In genomic region chr10:44334621-44335184, GRCh38 we compare ENCODE assay signal across 15 cellular contexts. TPM values are rescaled to one million over a fixed set of nuclear protein-coding genes. Genes with fewer than 3 reads are reported as not detected.
DNase-seq lines count a peak whose midpoint lies in the region; ATAC-seq and TF ChIP-seq lines count a peak whose summit lies in the region.
"Had no signal": no experiment of that assay in that cellular context is flagged by ENCODE, and none has a peak within 500 bp of the region (broad histone marks: within the 10 kb centered on the region; RNA-seq: fewer than 3 reads in every experiment).

No MANE protein-coding gene starts in this region.

- H3K27me3 ChIP-seq in psoas muscle (ENCODE audit: insufficient read depth in 3 of 3, low read length in 2 of 3), result no peaks in the 10 kb centered on the region
- H3K27me3 ChIP-seq: foreskin keratinocyte, Peyer's patch, tibial nerve had no signal

- peak; percentile 93 to 96 (median 94) for ATAC-seq in psoas muscle
- no peak for ATAC-seq in GM21423 (IDR thresholded peaks at IDR 0.05; ENCODE audit: unreplicated experiment)
- ATAC-seq in GM21576 (IDR thresholded peaks at IDR 0.05; ENCODE audit: unreplicated experiment), result no peak
- ATAC-seq: activated T-cell treated with anti-CD3 and anti-CD28 coated beads, Interleukin-2, amount 50 U/mL, for 4 hours; foreskin keratinocyte; lower lobe of right lung had no signal

- H3K4me3 Mint-ChIP-seq in Calu3 (ENCODE audit: low read depth, unreplicated experiment), result no peak overlapping the region
- H3K4me3 Mint-ChIP-seq: activated T-cell treated with anti-CD3 and anti-CD28 coated beads, Interleukin-2, amount 50 U/mL, for 4 hours had no signal

- H3K27ac ChIP-seq in psoas muscle, result peak overlapping the region; percentile 84
- H3K27ac ChIP-seq: foreskin keratinocyte, lower lobe of right lung, Peyer's patch, tibial nerve, WERI-Rb-1 had no signal

- CTCF ChIA-PET in Calu3 (lab: Charles Lee), result interaction anchor here (0.6 kb wide), 1 partner anchor 236 kb away, joined by 3 read pairs; no protein-coding TSS in a partner anchor

- H3K9me3 Mint-ChIP-seq in Calu3 (ENCODE audit: low read depth, unreplicated experiment), result no peaks in the 10 kb centered on the region
- H3K9me3 Mint-ChIP-seq: activated T-cell treated with anti-CD3 and anti-CD28 coated beads, Interleukin-2, amount 50 U/mL, for 4 hours had no signal

- H3K36me3 Mint-ChIP-seq in Calu3 (ENCODE audit: insufficient read depth, unreplicated experiment), result no peaks in the 10 kb centered on the region

- no peaks in the 10 kb centered on the region for H3K36me3 ChIP-seq in psoas muscle (ENCODE audit: insufficient read depth in 1 of 2, low read depth in 1 of 2)
- H3K36me3 ChIP-seq: lower lobe of right lung, Peyer's patch, tibial nerve, WERI-Rb-1 had no signal

- no peak for TF ChIP-seq CTCF in fibroblast of pulmonary artery (IDR thresholded peaks at IDR 0.05; ENCODE audit: low read length, missing control alignments)
- no peak for TF ChIP-seq CTCF in psoas muscle (IDR thresholded peaks at IDR 0.05)
- no peak for TF ChIP-seq CTCF in Calu3 (IDR thresholded peaks at IDR 0.05; ENCODE audit: unreplicated experiment)

- intact Hi-C loops in psoas muscle (cut with DNase I) (loop anchor here in 1 of 2 donors (2.0 kb wide), 1 partner anchor 50 kb away; the partner anchor contains the start of gene CXCL12), Calu3 (cut with micrococcal nuclease; ENCODE audit: unreplicated experiment) (no loop called here)

- no peaks in the 10 kb centered on the region for H3K9me3 ChIP-seq in psoas muscle
- H3K9me3 ChIP-seq: lower lobe of right lung, Peyer's patch, tibial nerve had no signal

- no TSS peak for BruUV-seq in Calu3 (replicated peaks; lab: Mats Ljungman, UMichigan)

- H3K4me3 ChIP-seq in fibroblast of pulmonary artery (replicated peaks; ENCODE audit: low read depth, low read length), result no peak overlapping the region
- H3K4me3 ChIP-seq in psoas muscle, result peak overlapping the region; percentile 16
- H3K4me3 ChIP-seq: lower lobe of right lung, Peyer's patch, tibial nerve had no signal

- peaks cover 45% of the 10 kb centered on the region for H3K4me1 ChIP-seq in psoas muscle
- H3K4me1 ChIP-seq: foreskin keratinocyte, lower lobe of right lung, Peyer's patch, tibial nerve had no signal

- DNase-seq in DMS 273 treated with DMSO at 0.1 percent for 48 hours (lab: John Stamatoyannopoulos, UW) (peak; percentile 65), NCI-H2171 treated with DMSO at 0.1 percent for 48 hours (lab: John Stamatoyannopoulos, UW) (peak; percentile 92), fibroblast of pulmonary artery (ENCODE audit: low read depth) (peak; percentile 42), psoas muscle (no peak), Calu3 (no peak)
- DNase-seq in activated T-cell treated with anti-CD3 and anti-CD28 coated beads, Interleukin-2, amount 50 U/mL, for 48 hours, result no peak
- DNase-seq: activated T-cell treated with anti-CD3 and anti-CD28 coated beads, Interleukin-2, amount 50 U/mL, for 4 hours; central memory CD4-positive, alpha-beta T cell; foreskin keratinocyte; lower lobe of right lung; Peyer's patch; WERI-Rb-1 had no signal

- H3K27ac Mint-ChIP-seq in Calu3 (ENCODE audit: unreplicated experiment), result no peak overlapping the region

- peaks cover 4% of the 10 kb centered on the region for H3K27me3 Mint-ChIP-seq in Calu3 (ENCODE audit: unreplicated experiment)

- no peaks in the 10 kb centered on the region for H3K4me1 Mint-ChIP-seq in Calu3 (ENCODE audit: low read depth, unreplicated experiment)

- WGBS in psoas muscle, 3 donors, result 24 to 57% (median 31%) methylated on average over 4 of the region's 4 CpGs

RNA-seq across cellular contexts. Expression of gene CXCL12, which starts 50.2 kb away (rescaled TPM):
- total RNA-seq in psoas muscle, result 10 to 100 TPM; 24.4 to 84.4 (median 64.9) TPM
- polyA plus RNA-seq in psoas muscle, result 10 to 100 TPM; 16.1 to 40.4 (median 23.6) TPM
- total RNA-seq in Calu3 (2022), result not detected in 2 replicates
- total RNA-seq: foreskin keratinocyte had no signal
- polyA plus RNA-seq: foreskin keratinocyte had no signal

Comparison
In these comparisons a context has a peak if more than half of its experiments do, and no peak if none do; other contexts are left out.
1. DNase-seq: peak in DMS 273 treated with DMSO at 0.1 percent for 48 hours (single experiment), NCI-H2171 treated with DMSO at 0.1 percent for 48 hours (single experiment) and fibroblast of pulmonary artery (single experiment); none in psoas muscle (0 of 2), Calu3 (single experiment) and activated T-cell treated with anti-CD3 and anti-CD28 coated beads, Interleukin-2, amount 50 U/mL, for 48 hours (0 of 2).
2. ATAC-seq: peak in psoas muscle (4 of 4); none in GM21423 (single experiment) and GM21576 (single experiment).
3. RNA of gene CXCL12, which starts 50.2 kb away (total RNA-seq): 24.4 to 84.4 TPM in psoas muscle; not detected in Calu3; every median in the first group is over 10 times any median in the second.